36 cellular contexts compared by ENCODE assay signal in genomic region chr2:132719480-132719879, GRCh38. TPM values are rescaled to one million over a fixed set of nuclear protein-coding genes. Genes with fewer than 3 reads are reported as not detected.
"Had no signal": no experiment of that assay in that cellular context is flagged by ENCODE, and none has a peak within 500 bp of the region (broad histone marks: within the 10 kb centered on the region; RNA-seq: fewer than 3 reads in every experiment).

No MANE protein-coding gene starts in this region.

- H3K4me1 Mint-ChIP-seq: activated CD4-positive, alpha-beta T cell treated with anti-CD3 and anti-CD28 coated beads, Interleukin-2, amount 10 ng/mL, durations not matched to agents 24 days and 14 days; activated naive CD4-positive, alpha-beta T cell treated with anti-CD3 and anti-CD28 coated beads, Interleukin-2, amount 10 ng/mL, durations not matched to agents 7 days and 5 days; activated naive CD4-positive, alpha-beta T cell treated with anti-CD3 and anti-CD28 coated beads, Interleukin-2, amount 50 U/mL, for 24 hours; activated naive CD8-positive, alpha-beta T cell treated with anti-CD3 and anti-CD28 coated beads, Interleukin-2, amount 10 ng/mL, durations not matched to agents 7 days and 5 days; activated naive CD8-positive, alpha-beta T cell treated with anti-CD3 and anti-CD28 coated beads, Interleukin-2, amount 50 U/mL, for 24 hours had no signal

- H3K27ac Mint-ChIP-seq: activated B cell treated with CpG ODN at 0.5 μM for 24 hours; activated CD4-positive, alpha-beta memory T cell treated with anti-CD3 and anti-CD28 coated beads for 36 hours; activated CD4-positive, alpha-beta T cell treated with anti-CD3 and anti-CD28 coated beads, Interleukin-2, amount 10 ng/mL, durations not matched to agents 24 days and 14 days; activated CD8-positive, alpha-beta T cell treated with anti-CD3 and anti-CD28 coated beads for 36 hours; activated naive CD4-positive, alpha-beta T cell treated with anti-CD3 and anti-CD28 coated beads, Interleukin-2, amount 10 ng/mL, durations not matched to agents 7 days and 5 days; activated naive CD4-positive, alpha-beta T cell treated with anti-CD3 and anti-CD28 coated beads, Interleukin-2, amount 50 U/mL, for 24 hours; activated naive CD8-positive, alpha-beta T cell; activated naive CD8-positive, alpha-beta T cell treated with anti-CD3 and anti-CD28 coated beads, Interleukin-2, amount 10 ng/mL, durations not matched to agents 7 days and 5 days; activated naive CD8-positive, alpha-beta T cell treated with anti-CD3 and anti-CD28 coated beads, Interleukin-2, amount 50 U/mL, for 24 hours; activated T-cell treated with anti-CD3 and anti-CD28 coated beads, Interleukin-2, amount 50 U/mL, for 72 hours; activated T-helper 1 cell treated with anti-CD3 and anti-CD28 coated beads, Interleukin-12 subunit alpha, Interleukin-12 subunit beta, Interleukin-2, Interleukin-4 antibody, amounts not matched to agents 30 ng/mL and 10 ng/mL and 1 ng/mL, durations not matched to agents 14 hours and 24 hours and 36 hours; activated T-helper 2 cell treated with anti-CD3 and anti-CD28 coated beads, Interferon-gamma antibody, Interleukin-2, Interleukin-4, amounts not matched to agents 10 μg/mL and 5 μg/mL and 100 μg/mL, durations not matched to agents 14 hours and 24 hours and 36 hours; brain; T-helper 1 cell treated with Interleukin-12 subunit alpha and Interleukin-12 subunit beta and Interleukin-4 antibody, amounts not matched to agents 30 μg/mL and 1 μg/mL, for 36 hours; T-helper 2 cell treated with Interferon-gamma antibody and Interleukin-4, amounts not matched to agents 5 μg/mL and 100 μg/mL, for 36 hours had no signal

- H3K36me3 Mint-ChIP-seq: activated CD4-positive, alpha-beta memory T cell treated with anti-CD3 and anti-CD28 coated beads for 36 hours; activated naive CD4-positive, alpha-beta T cell treated with anti-CD3 and anti-CD28 coated beads, Interleukin-2, amount 10 ng/mL, durations not matched to agents 7 days and 5 days; activated naive CD4-positive, alpha-beta T cell treated with anti-CD3 and anti-CD28 coated beads, Interleukin-2, amount 50 U/mL, for 24 hours; activated naive CD8-positive, alpha-beta T cell; activated naive CD8-positive, alpha-beta T cell treated with anti-CD3 and anti-CD28 coated beads, Interleukin-2, amount 10 ng/mL, durations not matched to agents 7 days and 5 days had no signal

- H3K4me1 ChIP-seq: ascending aorta had no signal

- H3K27ac ChIP-seq: ascending aorta, VCaP had no signal

- H3K27me3 ChIP-seq: ascending aorta had no signal

- H3K27me3 Mint-ChIP-seq: activated CD4-positive, alpha-beta memory T cell treated with anti-CD3 and anti-CD28 coated beads for 36 hours; activated CD4-positive, alpha-beta T cell treated with anti-CD3 and anti-CD28 coated beads, Interleukin-2, amount 10 ng/mL, durations not matched to agents 24 days and 14 days; activated CD8-positive, alpha-beta T cell treated with anti-CD3 and anti-CD28 coated beads for 36 hours; activated naive CD4-positive, alpha-beta T cell treated with anti-CD3 and anti-CD28 coated beads, Interleukin-2, amount 10 ng/mL, durations not matched to agents 7 days and 5 days; activated naive CD4-positive, alpha-beta T cell treated with anti-CD3 and anti-CD28 coated beads, Interleukin-2, amount 50 U/mL, for 24 hours; activated naive CD8-positive, alpha-beta T cell; activated naive CD8-positive, alpha-beta T cell treated with anti-CD3 and anti-CD28 coated beads, Interleukin-2, amount 50 U/mL, for 24 hours had no signal

- H3K4me3 ChIP-seq: ascending aorta had no signal

- FAIRE-seq: TTC549 had no signal

- H3K36me3 ChIP-seq: ascending aorta had no signal

- DNase-seq: activated B cell treated with CpG ODN at 0.5 μM for 24 hours; activated CD4-positive, alpha-beta memory T cell treated with anti-CD3 and anti-CD28 coated beads for 36 hours; activated CD4-positive, alpha-beta T cell treated with anti-CD3 and anti-CD28 coated beads for 4 hours; activated CD4-positive, alpha-beta T cell treated with anti-CD3 and anti-CD28 coated beads, Interleukin-2, amount 10 ng/mL, durations not matched to agents 24 days and 14 days; activated CD4-positive, alpha-beta T cell treated with anti-CD3 and anti-CD28 coated beads, Interleukin-2, amount 50 U/mL, for 1 hour; activated CD4-positive, alpha-beta T cell treated with anti-CD3 and anti-CD28 coated beads, Interleukin-2, amount 50 U/mL, for 4 hours; activated CD4-positive, CD25-positive, alpha-beta regulatory T cell treated with anti-CD3 and anti-CD28 coated beads, Interleukin-2, amount 50 U/mL, for 72 hours; activated CD8-positive, alpha-beta memory T cell treated with anti-CD3 and anti-CD28 coated beads, Interleukin-2, amount 50 U/mL, for 4 hours; activated CD8-positive, alpha-beta T cell treated with anti-CD3 and anti-CD28 coated beads for 36 hours; activated effector memory CD4-positive, alpha-beta T cell treated with Interleukin-2 at 50 U/mL for 16 hours; activated gamma-delta T cell; activated naive CD4-positive, alpha-beta T cell treated with anti-CD3 and anti-CD28 coated beads, Interleukin-2, amount 10 ng/mL, durations not matched to agents 7 days and 5 days; activated naive CD4-positive, alpha-beta T cell treated with Interleukin-2 at 50 U/mL for 16 hours; activated naive CD8-positive, alpha-beta T cell treated with anti-CD3 and anti-CD28 coated beads, Interleukin-2, amount 10 ng/mL, durations not matched to agents 7 days and 5 days; activated naive CD8-positive, alpha-beta T cell treated with anti-CD3 and anti-CD28 coated beads, Interleukin-2, amount 50 U/mL, for 24 hours; activated T-cell treated with anti-CD3 and anti-CD28 coated beads for 4 hours; activated T-cell treated with anti-CD3 and anti-CD28 coated beads, Interleukin-2, amount 50 U/mL, for 1 hour; activated T-cell treated with anti-CD3 and anti-CD28 coated beads, Interleukin-2, amount 50 U/mL, for 4 hours; activated T-cell treated with anti-CD3 and anti-CD28 coated beads, Interleukin-2, amount 50 U/mL, for 72 hours; amygdala; anterior cingulate cortex; central memory CD4-positive, alpha-beta T cell; T-helper 1 cell; T-helper 2 cell; T-helper 9 cell had no signal

- ATAC-seq: activated CD8-positive, alpha-beta T cell treated with anti-CD3 and anti-CD28 coated beads for 36 hours; activated naive CD8-positive, alpha-beta T cell treated with anti-CD3 and anti-CD28 coated beads, Interleukin-2, amount 50 U/mL, for 24 hours; activated T-cell treated with anti-CD3 and anti-CD28 coated beads, Interleukin-2, amount 50 U/mL, for 4 hours; activated T-cell treated with anti-CD3 and anti-CD28 coated beads, Interleukin-2, amount 50 U/mL, for 72 hours had no signal

- H3K4me3 Mint-ChIP-seq: activated B cell treated with CpG ODN at 0.5 μM for 24 hours; activated CD4-positive, alpha-beta memory T cell treated with anti-CD3 and anti-CD28 coated beads for 36 hours; activated CD4-positive, alpha-beta T cell treated with anti-CD3 and anti-CD28 coated beads, Interleukin-2, amount 10 ng/mL, durations not matched to agents 24 days and 14 days; activated CD8-positive, alpha-beta T cell treated with anti-CD3 and anti-CD28 coated beads for 36 hours; activated naive CD4-positive, alpha-beta T cell treated with anti-CD3 and anti-CD28 coated beads, Interleukin-2, amount 10 ng/mL, durations not matched to agents 7 days and 5 days; activated naive CD4-positive, alpha-beta T cell treated with anti-CD3 and anti-CD28 coated beads, Interleukin-2, amount 50 U/mL, for 24 hours; activated naive CD8-positive, alpha-beta T cell; activated naive CD8-positive, alpha-beta T cell treated with anti-CD3 and anti-CD28 coated beads, Interleukin-2, amount 10 ng/mL, durations not matched to agents 7 days and 5 days; activated naive CD8-positive, alpha-beta T cell treated with anti-CD3 and anti-CD28 coated beads, Interleukin-2, amount 50 U/mL, for 24 hours; activated T-cell treated with anti-CD3 and anti-CD28 coated beads, Interleukin-2, amount 50 U/mL, for 4 hours; activated T-cell treated with anti-CD3 and anti-CD28 coated beads, Interleukin-2, amount 50 U/mL, for 72 hours; activated T-helper 1 cell treated with anti-CD3 and anti-CD28 coated beads, Interleukin-12 subunit alpha, Interleukin-12 subunit beta, Interleukin-2, Interleukin-4 antibody, amounts not matched to agents 30 ng/mL and 10 ng/mL and 1 ng/mL, durations not matched to agents 14 hours and 24 hours and 36 hours; brain; T-helper 1 cell treated with Interleukin-12 subunit alpha and Interleukin-12 subunit beta and Interleukin-4 antibody, amounts not matched to agents 30 μg/mL and 1 μg/mL, for 36 hours; T-helper 2 cell treated with Interferon-gamma antibody and Interleukin-4, amounts not matched to agents 5 μg/mL and 100 μg/mL, for 36 hours had no signal

- H3K9me3 ChIP-seq: ascending aorta had no signal

- H3K9me3 Mint-ChIP-seq: activated B cell treated with CpG ODN at 0.5 μM for 24 hours; activated CD4-positive, alpha-beta memory T cell treated with anti-CD3 and anti-CD28 coated beads for 36 hours; activated CD8-positive, alpha-beta T cell treated with anti-CD3 and anti-CD28 coated beads for 36 hours; activated naive CD4-positive, alpha-beta T cell treated with anti-CD3 and anti-CD28 coated beads, Interleukin-2, amount 50 U/mL, for 24 hours; activated T-cell treated with anti-CD3 and anti-CD28 coated beads, Interleukin-2, amount 50 U/mL, for 4 hours; brain had no signal

RNA-seq across cellular contexts. Expression of gene LYPD1, which starts 49.5 kb away (rescaled TPM):
- total RNA-seq: activated B cell treated with CpG ODN at 0.5 μM for 24 hours; activated CD4-positive, alpha-beta memory T cell treated with anti-CD3 and anti-CD28 coated beads for 36 hours; activated CD4-positive, alpha-beta T cell treated with anti-CD3 and anti-CD28 coated beads, Interleukin-2, amount 10 ng/mL, durations not matched to agents 24 days and 14 days; activated CD8-positive, alpha-beta memory T cell treated with anti-CD3 and anti-CD28 coated beads for 36 hours; activated CD8-positive, alpha-beta T cell treated with anti-CD3 and anti-CD28 coated beads for 36 hours; activated naive CD8-positive, alpha-beta T cell treated with anti-CD3 and anti-CD28 coated beads, Interleukin-2, amount 10 ng/mL, durations not matched to agents 7 days and 5 days; activated T-cell treated with anti-CD3 and anti-CD28 coated beads, Interleukin-2, amount 50 U/mL, for 4 hours; activated T-cell treated with anti-CD3 and anti-CD28 coated beads, Interleukin-2, amount 50 U/mL, for 72 hours; activated T-helper 1 cell treated with anti-CD3 and anti-CD28 coated beads, Interleukin-12 subunit alpha, Interleukin-12 subunit beta, Interleukin-2, Interleukin-4 antibody, amounts not matched to agents 30 ng/mL and 10 ng/mL and 1 ng/mL, durations not matched to agents 14 hours and 24 hours and 36 hours; activated T-helper 2 cell treated with anti-CD3 and anti-CD28 coated beads, Interferon-gamma antibody, Interleukin-2, Interleukin-4, amounts not matched to agents 10 μg/mL and 5 μg/mL and 100 μg/mL, durations not matched to agents 14 hours and 24 hours and 36 hours; ascending aorta had no signal
